ENCODE assay signal across 1 cellular context in the genomic region with DNA sequence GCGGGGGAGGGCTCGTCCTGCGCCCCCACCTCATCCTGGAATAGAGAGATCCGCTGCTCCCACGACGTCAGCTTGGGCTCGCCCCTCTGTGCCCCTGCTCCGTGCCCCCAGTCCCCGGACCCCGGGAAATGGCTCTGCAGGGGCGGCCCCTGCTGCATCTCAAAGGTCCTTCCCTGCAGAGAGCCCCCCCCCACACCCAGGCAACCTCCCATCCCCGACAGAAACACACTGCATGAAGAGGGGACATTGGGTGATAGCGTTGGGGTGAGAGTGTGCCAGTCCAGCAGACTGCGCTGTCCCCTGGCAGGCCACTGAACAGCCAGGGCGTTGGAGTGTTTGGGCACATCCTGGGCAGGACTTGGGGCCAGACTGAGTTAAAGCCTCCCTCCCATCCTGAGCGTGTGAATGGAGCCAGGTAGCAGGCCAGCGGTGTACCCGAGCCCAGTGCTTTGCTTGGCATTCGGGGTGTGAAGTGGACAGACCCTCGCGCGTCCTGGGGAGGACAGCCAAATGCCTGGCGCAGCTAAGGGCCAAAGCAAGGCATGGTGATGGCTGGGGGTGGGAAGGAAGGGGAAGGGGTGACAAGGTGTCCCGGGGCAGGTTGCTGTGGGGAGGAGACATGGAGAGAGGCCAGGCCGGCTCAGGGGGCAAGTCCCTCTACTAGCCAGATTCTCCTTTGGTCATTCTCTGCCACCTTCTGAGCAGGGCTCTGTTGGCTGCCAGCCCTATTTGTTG.
TF ChIP-seq lines count a peak whose summit lies in the region.

No MANE protein-coding gene starts in this region.

TF ChIP-seq in HCT116, 20 proteins besides CTCF, POLR2A, EP300 and RAD21:
- no peak for TF ChIP-seq FOSL1 (IDR thresholded peaks at IDR 0.05; ENCODE audit: low read depth)
